Comparison of ENCODE assay signal across 8 cellular contexts in the genomic region with DNA sequence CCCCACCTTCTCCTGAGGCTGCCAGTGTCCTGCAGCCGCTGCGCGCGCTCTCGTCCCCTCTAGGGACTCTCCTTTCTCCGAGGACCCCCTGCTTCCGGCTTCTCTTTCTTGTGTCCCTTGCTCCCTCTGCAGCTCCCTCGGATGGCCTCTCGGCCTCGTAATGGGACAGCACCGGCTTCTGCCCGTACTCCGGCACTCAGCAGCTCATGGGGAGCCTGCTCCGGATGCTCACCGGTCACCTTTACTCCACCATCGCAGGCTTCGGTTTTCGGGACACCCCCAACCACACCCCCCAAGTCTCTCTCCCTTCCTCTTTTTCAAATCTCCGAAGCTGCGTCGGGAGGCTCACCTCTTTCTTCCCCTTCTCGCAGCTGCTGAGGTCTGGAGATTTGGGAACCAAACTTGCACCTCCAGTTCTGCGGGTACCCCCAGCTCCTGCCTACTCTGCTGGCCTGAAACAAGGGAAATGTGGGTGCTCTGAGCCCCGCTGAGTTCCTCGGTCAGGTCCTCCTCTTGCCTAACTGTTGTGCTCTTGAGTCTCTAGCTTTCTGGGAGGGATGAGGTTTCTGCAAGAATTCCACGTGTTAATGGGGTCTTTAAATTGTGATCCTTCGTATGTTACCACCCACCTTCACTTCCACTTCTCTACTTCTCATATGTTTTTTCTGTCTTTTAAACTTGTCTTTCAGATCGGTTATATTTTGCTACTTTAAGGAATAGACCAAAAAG. TPM values are rescaled to one million over a fixed set of nuclear protein-coding genes. Genes with fewer than 3 reads are reported as not detected.
DNase-seq lines count a peak whose midpoint lies in the region; ATAC-seq and TF ChIP-seq lines count a peak whose summit lies in the region.

No MANE protein-coding gene starts in this region.

- no peaks in the 10 kb centered on the region for H3K9me3 Mint-ChIP-seq in brain

- peak overlapping the region; percentile 93 to 99 (median 96) for H3K4me3 Mint-ChIP-seq in brain

- no peaks in the 10 kb centered on the region for H3K36me3 Mint-ChIP-seq in brain

- TF ChIP-seq CTCF in AG10803 (conservative IDR thresholded peaks at IDR 0.05; ENCODE audit: low read length) (no peak), brain (conservative IDR thresholded peaks at IDR 0.05) (no peak)

- H3K4me3 ChIP-seq in AG10803 (ENCODE audit: low read length) = peak overlapping the region; percentile 83

- H3K27me3 Mint-ChIP-seq in brain = peaks cover 12% of the 10 kb centered on the region

- ATAC-seq in GM19043 (IDR thresholded peaks at IDR 0.05; ENCODE audit: low read depth, unreplicated experiment) (peak; percentile 26), HG03460 (IDR thresholded peaks at IDR 0.05; ENCODE audit: unreplicated experiment) (peak; percentile 31)

- peak overlapping the region; percentile 93 to 99 (median 95) for H3K27ac Mint-ChIP-seq in brain

- H3K4me1 Mint-ChIP-seq in brain = peaks cover 54% of the 10 kb centered on the region

- DNase-seq in AG10803 (ENCODE audit: low read depth) = peak; percentile 13
- peak; percentile 41 for DNase-seq in SKM-1 treated with dmso at 0.1 percent for 144 hours (lab: John Stamatoyannopoulos, UW; ENCODE audit: unreplicated experiment)
- DNase-seq in iPS-NIHi7 (ENCODE audit: extremely low spot score) = peak; percentile 37
- peak; percentile 47 to 52 for DNase-seq in stimulated activated CD4-positive, alpha-beta T cell treated with anti-CD3 and anti-CD28 coated beads, Interleukin-2, amount 100 ng/mL, for 24 hours
- DNase-seq in NCI-H128 (lab: John Stamatoyannopoulos, UW; ENCODE audit: unreplicated experiment) = no peak

RNA-seq across cellular contexts. Expression of a gene that starts 0.9 kb away (rescaled TPM):
- 1.8 TPM for polyA plus RNA-seq in brain (ENCODE audit: insufficient read depth, low read depth, low replicate concordance)
